In the genomic region with DNA sequence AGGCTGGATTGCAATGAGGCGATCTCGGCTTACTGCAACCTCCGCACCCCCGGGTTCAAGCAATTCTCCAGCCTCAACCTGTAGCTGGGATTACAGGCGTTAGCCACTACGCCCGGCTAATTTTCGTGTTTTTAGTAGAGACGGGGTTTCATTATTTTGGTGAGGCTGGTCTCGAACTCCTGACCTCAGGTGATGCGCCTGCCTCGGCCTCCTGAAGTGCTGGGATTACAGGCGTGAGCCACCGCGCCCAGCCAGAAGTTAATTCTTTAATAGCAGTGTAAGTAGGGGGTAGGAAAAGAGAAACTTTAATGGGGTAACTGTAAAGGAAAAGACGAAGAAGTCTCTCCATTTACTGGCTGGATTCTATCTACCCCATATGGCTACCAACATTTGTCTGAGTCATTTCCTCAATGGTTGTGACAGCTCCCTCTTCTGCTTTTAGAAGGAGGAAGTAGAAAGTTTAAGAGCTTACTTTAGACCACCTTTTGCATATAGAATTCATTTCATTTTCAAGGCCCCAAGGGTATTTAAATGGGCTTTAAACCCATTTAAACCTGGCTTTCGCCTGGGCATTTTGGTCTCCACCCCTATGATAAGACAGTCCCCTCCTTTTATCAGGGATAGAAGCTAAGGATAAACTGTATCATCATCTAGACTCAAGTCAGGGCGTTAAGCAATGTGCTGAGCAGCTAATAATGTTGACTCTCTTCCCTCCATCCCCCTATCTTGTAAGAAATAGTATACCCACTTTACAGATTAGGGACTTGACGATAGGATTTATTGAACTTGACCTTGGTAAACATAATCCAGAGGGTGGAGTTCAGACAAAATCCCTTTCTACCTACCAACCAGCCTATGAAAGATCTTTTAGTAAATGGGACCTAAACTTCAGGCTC, we compare ENCODE assay signal across 8 cellular contexts. TPM values are rescaled to one million over a fixed set of nuclear protein-coding genes. Genes with fewer than 3 reads are reported as not detected.
DNase-seq lines count a peak whose midpoint lies in the region; ATAC-seq lines count a peak whose summit lies in the region.

No MANE protein-coding gene starts in this region.

- peaks cover 4% of the 10 kb centered on the region for H3K36me3 ChIP-seq in mucosa of stomach (ENCODE audit: control insufficient read depth, insufficient read depth, low read length)

- H3K4me1 Mint-ChIP-seq in activated CD8-positive, alpha-beta memory T cell treated with anti-CD3 and anti-CD28 coated beads, Interleukin-2, amount 10 ng/mL, durations not matched to agents 7 days and 5 days, result peaks cover 35% of the 10 kb centered on the region

- peak overlapping the region; percentile 48 for H3K4me3 ChIP-seq in Jurkat, Clone E6-1 (ENCODE audit: low read length)
- H3K4me3 ChIP-seq in mucosa of stomach (ENCODE audit: low read length), result peak overlapping the region; percentile 21

- H3K27me3 ChIP-seq in mucosa of stomach (ENCODE audit: control insufficient read depth, insufficient read depth, low read length), result no peaks in the 10 kb centered on the region

- peak; percentile 42 for DNase-seq in activated CD8-positive, alpha-beta memory T cell treated with anti-CD3 and anti-CD28 coated beads, Interleukin-2, amount 10 ng/mL, durations not matched to agents 7 days and 5 days
- no peak for DNase-seq in activated CD8-positive, alpha-beta memory T cell treated with anti-CD3 and anti-CD28 coated beads, Interleukin-2, amount 50 U/mL, for 48 hours
- peak; percentile 43 for DNase-seq in Jurkat, Clone E6-1 (ENCODE audit: low read depth, low spot score)
- DNase-seq in caudate nucleus (lab: John Stamatoyannopoulos, UW), result no peak
- DNase-seq in SHP77 (lab: John Stamatoyannopoulos, UW), result no peak
- no peak for DNase-seq in D341Med (ENCODE audit: low spot score)
- no peak for DNase-seq in NCI-H510A treated with DMSO at 0.1 percent for 48 hours (lab: John Stamatoyannopoulos, UW)

- peak overlapping the region; percentile 100 for H3K27ac Mint-ChIP-seq in activated CD8-positive, alpha-beta memory T cell treated with anti-CD3 and anti-CD28 coated beads, Interleukin-2, amount 10 ng/mL, durations not matched to agents 7 days and 5 days

- CTCF ChIA-PET in activated CD8-positive, alpha-beta memory T cell treated with anti-CD3 and anti-CD28 coated beads, Interleukin-2, amount 10 ng/mL, durations not matched to agents 7 days and 5 days (lab: Charles Lee), result interaction anchor here (0.6 to 8.9 kb wide), 14 partner anchors 9 to 901 kb away, joined by 3 to 100 read pairs (median 4); no protein-coding TSS in a partner anchor

- peak overlapping the region; percentile 89 for H3K27ac ChIP-seq in caudate nucleus (ENCODE audit: low read depth, low read length)

- peaks cover 38% of the 10 kb centered on the region for H3K4me1 ChIP-seq in mucosa of stomach (ENCODE audit: control insufficient read depth, insufficient read depth, low read length)

- peaks cover 27% of the 10 kb centered on the region for H3K36me3 Mint-ChIP-seq in activated CD8-positive, alpha-beta memory T cell treated with anti-CD3 and anti-CD28 coated beads, Interleukin-2, amount 10 ng/mL, durations not matched to agents 7 days and 5 days

- H3K27me3 Mint-ChIP-seq in activated CD8-positive, alpha-beta memory T cell treated with anti-CD3 and anti-CD28 coated beads, Interleukin-2, amount 10 ng/mL, durations not matched to agents 7 days and 5 days, result no peaks in the 10 kb centered on the region

- ATAC-seq in activated CD8-positive, alpha-beta memory T cell treated with anti-CD3 and anti-CD28 coated beads, Interleukin-2, amount 10 ng/mL, durations not matched to agents 7 days and 5 days, result no peak

- H3K4me3 Mint-ChIP-seq in activated CD8-positive, alpha-beta memory T cell treated with anti-CD3 and anti-CD28 coated beads, Interleukin-2, amount 10 ng/mL, durations not matched to agents 7 days and 5 days, result peak overlapping the region; percentile 78

- no peaks in the 10 kb centered on the region for H3K9me3 Mint-ChIP-seq in activated CD8-positive, alpha-beta memory T cell treated with anti-CD3 and anti-CD28 coated beads, Interleukin-2, amount 10 ng/mL, durations not matched to agents 7 days and 5 days (ENCODE audit: low read depth)

- H3K9me3 ChIP-seq in mucosa of stomach (ENCODE audit: control insufficient read depth, low read length), result no peaks in the 10 kb centered on the region

- peak overlapping the region; percentile 49 for H3K9ac ChIP-seq in mucosa of stomach (ENCODE audit: low read length)

RNA-seq across cellular contexts. Expression of a gene that starts 1.1 kb away (rescaled TPM):
- total RNA-seq in activated CD8-positive, alpha-beta memory T cell treated with anti-CD3 and anti-CD28 coated beads, Interleukin-2, amount 10 ng/mL, durations not matched to agents 7 days and 5 days, result 100 to 1,000 TPM; 193 to 263 TPM
- 150 TPM for polyA plus RNA-seq in Jurkat, Clone E6-1 (2012; ENCODE audit: insufficient read depth, insufficient read length)

Comparison
In these comparisons a context has a peak if more than half of its experiments do, and no peak if none do; other contexts are left out.
1. DNase-seq: peak in activated CD8-positive, alpha-beta memory T cell treated with anti-CD3 and anti-CD28 coated beads, Interleukin-2, amount 10 ng/mL, durations not matched to agents 7 days and 5 days (single experiment) and Jurkat, Clone E6-1 (single experiment); none in activated CD8-positive, alpha-beta memory T cell treated with anti-CD3 and anti-CD28 coated beads, Interleukin-2, amount 50 U/mL, for 48 hours (single experiment), caudate nucleus (0 of 61), SHP77 (0 of 2), D341Med (single experiment) and NCI-H510A treated with DMSO at 0.1 percent for 48 hours (single experiment).